1 cellular context compared by ENCODE assay signal in the genomic region with DNA sequence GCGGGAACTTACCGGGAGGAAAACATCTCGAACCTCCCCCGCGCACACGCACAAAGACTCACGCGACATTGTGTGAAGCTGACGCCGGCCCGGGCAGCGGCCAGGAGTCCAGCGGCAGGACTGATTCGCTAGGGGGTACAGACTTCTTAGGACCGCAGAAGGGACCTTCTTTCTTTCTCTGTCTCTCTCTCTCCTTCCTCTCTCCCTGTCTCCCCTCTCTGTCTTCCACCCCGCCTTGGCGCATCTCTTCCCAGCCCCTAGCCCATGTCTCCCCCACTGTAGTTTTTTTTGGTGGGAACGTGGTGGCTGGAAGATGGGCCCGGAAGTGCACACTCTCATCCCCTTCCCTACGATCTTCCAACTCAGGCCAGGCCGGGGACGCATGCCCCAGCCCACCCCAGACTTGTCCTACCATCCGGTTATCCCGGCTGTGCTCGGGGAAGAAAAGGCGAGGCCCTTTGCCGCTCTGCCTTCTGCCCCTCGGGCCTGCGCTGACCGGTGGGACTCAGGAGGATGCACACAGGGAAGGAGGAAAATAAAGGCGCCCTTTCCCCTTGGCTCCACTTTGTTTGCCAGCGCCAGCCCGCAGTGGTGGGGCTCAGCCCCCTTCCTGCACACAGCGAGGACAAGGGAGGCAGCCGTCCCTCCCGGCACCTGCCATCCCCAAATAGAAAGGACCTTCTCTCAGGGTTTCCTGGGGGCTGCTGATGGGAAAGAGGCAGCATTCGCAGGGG.
TF ChIP-seq lines count a peak whose summit lies in the region.

No MANE protein-coding gene starts in this region.

TF ChIP-seq in HepG2, 621 proteins besides CTCF, POLR2A, EP300 and RAD21:
- peak; percentile 58; the same call in 1 of the 2 replicates for TF ChIP-seq EZH2 (conservative IDR thresholded peaks at IDR 0.05; ENCODE audit: low read depth, low read length)
- TF ChIP-seq NFRKB (IDR thresholded peaks at IDR 0.05): no peak
